In genomic region chr19:28208745-28209144, GRCh38 we compare ENCODE assay signal across 27 cellular contexts.
DNase-seq lines count a peak whose midpoint lies in the region; ATAC-seq, FAIRE-seq and TF ChIP-seq lines count a peak whose summit lies in the region.
"Had no signal": no experiment of that assay in that cellular context is flagged by ENCODE, and none has a peak within 500 bp of the region (broad histone marks: within the 10 kb centered on the region; RNA-seq: fewer than 3 reads in every experiment).

No MANE protein-coding gene starts in this region.

- H2BK15ac ChIP-seq in neuronal stem cell (ENCODE audit: low read length) = no peak overlapping the region

- H2BK12ac ChIP-seq in neuronal stem cell (ENCODE audit: low read length) = no peak overlapping the region

- SMC1A ChIA-PET in GM12878 (lab: Charles Lee; ENCODE audit: uncharacterized antibody, unreplicated experiment) = interaction anchor here (0.6 to 1.8 kb wide), 4 partner anchors 13 to 111 kb away, joined by 3 to 6 read pairs (median 4); no protein-coding TSS in a partner anchor

- no peak overlapping the region for H4K91ac ChIP-seq in neuronal stem cell (ENCODE audit: low read depth, low read length, poor library complexity)

- intact Hi-C loops in GM12878 (cut with micrococcal nuclease; ENCODE audit: unreplicated experiment) = no loop called here

- H2BK120ac ChIP-seq in neuronal stem cell (ENCODE audit: low read depth, low read length) = no peak overlapping the region

- FAIRE-seq in GM12878 (lab: Jason Lieb, UNC) = no peak
- FAIRE-seq: H54, islet of Langerhans had no signal

- peak overlapping the region; percentile 43 for H2BK5ac ChIP-seq in neuronal stem cell (ENCODE audit: low read length)

- H3K4me2 ChIP-seq in GM12878 (ENCODE audit: control insufficient read depth, insufficient read depth) = no peak overlapping the region
- H3K4me2 ChIP-seq in neuronal stem cell (ENCODE audit: insufficient read depth, low read length, poor library complexity, severe bottlenecking) = no peak overlapping the region
- H3K4me2 ChIP-seq: SK-N-SH had no signal

- no peak overlapping the region for H3K18ac ChIP-seq in neuronal stem cell (ENCODE audit: low read length)

- H3K9ac ChIP-seq in GM12878 (ENCODE audit: control insufficient read depth, insufficient read depth, low read length) (no peak overlapping the region), neuronal stem cell (ENCODE audit: low read depth, low read length, poor library complexity) (no peak overlapping the region)
- H3K9ac ChIP-seq: SK-N-SH had no signal

- CTCF ChIA-PET in GM12878 (lab: Yijun Ruan, JAX) = interaction anchor here (0.8 kb wide), 1 partner anchor 210 kb away, joined by 3 read pairs; no protein-coding TSS in a partner anchor

- no peak for TF ChIP-seq CTCF in GM06990 (IDR thresholded peaks at IDR 0.05; ENCODE audit: insufficient read depth, low read length, poor library complexity, severe bottlenecking)
- TF ChIP-seq CTCF in NB4 (IDR thresholded peaks at IDR 0.05; ENCODE audit: low read depth, low read length) = no peak
- no peak for TF ChIP-seq CTCF in GM12878 (IDR thresholded peaks at IDR 0.05 in 2 of 3, conservative IDR thresholded peaks at IDR 0.05 in 1 of 3; ENCODE audit: control insufficient read depth in 2 of 3, extremely low read depth in 1 of 3, insufficient read depth in 1 of 3, low read depth in 3 of 3, low read length in 3 of 3)

- H3K4ac ChIP-seq in neuronal stem cell (ENCODE audit: low read length) = no peak overlapping the region

- H3K79me1 ChIP-seq in neuronal stem cell (ENCODE audit: low read depth, low read length) = no peaks in the 10 kb centered on the region

- no peak overlapping the region for H4K8ac ChIP-seq in neuronal stem cell (ENCODE audit: low read depth, low read length)

- H3K36me3 ChIP-seq in GM06990 (ENCODE audit: control insufficient read depth, insufficient read depth, low read length) (no peaks in the 10 kb centered on the region), GM12878 (ENCODE audit: control insufficient read depth in 2 of 2, insufficient read depth in 2 of 2, low read length in 1 of 2) (no peaks in the 10 kb centered on the region), neuronal stem cell (replicated peaks in 1 of 2; ENCODE audit: control insufficient read depth in 2 of 2, insufficient read depth in 2 of 2, low read length in 2 of 2) (no peaks in the 10 kb centered on the region)
- H3K36me3 ChIP-seq: left ventricle myocardium inferior, right lobe of liver, thyroid gland had no signal

- H2AK5ac ChIP-seq in neuronal stem cell (ENCODE audit: low read depth, low read length) = no peak overlapping the region

- H3K4me3 ChIP-seq in GM06990 (replicated peaks; ENCODE audit: low read depth, low read length) (no peak overlapping the region), NB4 (ENCODE audit: low read depth, low read length) (no peak overlapping the region), GM12878 (no peak overlapping the region), neuronal stem cell (ENCODE audit: low read length in 2 of 2) (no peak overlapping the region)
- H3K4me3 ChIP-seq: body of pancreas, left ventricle myocardium inferior, right lobe of liver, thyroid gland had no signal

- no peak for TF ChIP-seq POLR2A in NB4 (IDR thresholded peaks at IDR 0.05; ENCODE audit: extremely low read depth, insufficient read length)
- TF ChIP-seq POLR2A in GM12878 (IDR thresholded peaks at IDR 0.05; ENCODE audit: low read depth, low read length) = no peak

- no peak overlapping the region for H3K23ac ChIP-seq in neuronal stem cell (ENCODE audit: low read depth, low read length, poor library complexity)

- POLR2A ChIA-PET in GM12878 (lab: Charles Lee) = interaction anchor here (0.6 kb wide), 1 partner anchor 77 kb away, joined by 3 read pairs; no protein-coding TSS in a partner anchor

- BruUV-seq in GM12878 (replicated peaks; lab: Mats Ljungman, UMichigan) = no TSS peak

- no peak for TF ChIP-seq EP300 in GM12878 (IDR thresholded peaks at IDR 0.05; ENCODE audit: borderline replicate concordance in 1 of 2, control insufficient read depth in 1 of 2, low read depth in 2 of 2, low read length in 2 of 2)

- DNase-seq in GM06990 (ENCODE audit: extremely low read depth, insufficient read length) (peak; percentile 9), NB4 (ENCODE audit: low read depth) (peak; percentile 22), GM12878 (ENCODE audit: low read depth, low spot score) (no peak), neuronal stem cell (ENCODE audit: low spot score) (no peak), ureter (ENCODE audit: low spot score) (no peak)
- DNase-seq in activated T-cell treated with anti-CD3 and anti-CD28 coated beads, Interleukin-2, amount 50 U/mL, for 1 hour = no peak
- DNase-seq: activated CD4-positive, alpha-beta memory T cell treated with anti-CD3 and anti-CD28 coated beads, Interleukin-2, amount 10 ng/mL, durations not matched to agents 7 days and 5 days; activated CD8-positive, alpha-beta memory T cell treated with anti-CD3 and anti-CD28 coated beads, Interleukin-2, amount 50 U/mL, for 4 hours; activated naive CD4-positive, alpha-beta T cell treated with anti-CD3 and anti-CD28 coated beads for 36 hours; body of pancreas; Caco-2; GDM1; Kasumi-1; left ventricle myocardium inferior; NCI-H1048; NCI-H1694 treated with DMSO at 0.1 percent for 48 hours; NCI-H2171; right lobe of liver; SK-N-SH; stimulated activated CD4-positive, alpha-beta T cell treated with anti-CD3 and anti-CD28 coated beads, Interleukin-2, amount 100 ng/mL, for 48 hours; thyroid gland had no signal

- H3K4me1 ChIP-seq in GM12878 (ENCODE audit: control insufficient read depth, insufficient read depth, low read length) (no peaks in the 10 kb centered on the region), neuronal stem cell (ENCODE audit: control insufficient read depth in 2 of 2, insufficient read depth in 1 of 2, low read depth in 1 of 2, low read length in 2 of 2) (no peaks in the 10 kb centered on the region)
- H3K4me1 ChIP-seq: body of pancreas, Caco-2, left ventricle myocardium inferior, right lobe of liver, thyroid gland had no signal

- WGBS in GM12878 (ENCODE audit: insufficient coverage, insufficient replicate concordance, low lambda C conversion rate, missing lambda C conversion rate) = 34% methylated on average over 10 of the region's 10 CpGs
- WGBS in neuronal stem cell (ENCODE audit: extremely low coverage in 2 of 2, insufficient read length in 2 of 2, insufficient replicate concordance in 1 of 2), 2 donors = no CpG with 5 or more reads among the region's 10 CpGs

- RAD21 ChIA-PET in GM12878 (lab: Charles Lee; ENCODE audit: unreplicated experiment) = interaction anchor here (0.6 kb wide), 1 partner anchor 16 kb away, joined by 3 read pairs; no protein-coding TSS in a partner anchor

- H3K14ac ChIP-seq in neuronal stem cell (ENCODE audit: low read length) = no peak overlapping the region

- in situ Hi-C loops in GM12878 (cut with MboI) = no loop called here

- H4K20me1 ChIP-seq in GM12878 (ENCODE audit: control insufficient read depth, insufficient read depth) = no peaks in the 10 kb centered on the region

- H3K9me3 ChIP-seq in GM12878 (replicated peaks; ENCODE audit: control insufficient read depth, insufficient read depth, low read length) (no peaks in the 10 kb centered on the region; the same call in 2 of the 3 replicates), neuronal stem cell (replicated peaks in 1 of 2; ENCODE audit: control insufficient read depth in 2 of 2, insufficient read depth in 1 of 2, low read depth in 1 of 2, low read length in 2 of 2) (no peaks in the 10 kb centered on the region)
- H3K9me3 ChIP-seq: body of pancreas, Caco-2, left ventricle myocardium inferior, right lobe of liver, SK-N-SH, thyroid gland had no signal

- H3K79me2 ChIP-seq in GM12878 (ENCODE audit: control insufficient read depth, insufficient read depth, low read length) = no peaks in the 10 kb centered on the region

- H2AFZ ChIP-seq in GM12878 (ENCODE audit: control insufficient read depth, low read depth, low read length) (no peak overlapping the region), neuronal stem cell (ENCODE audit: low read length) (no peak overlapping the region)

- H3K27me3 ChIP-seq in GM06990 (replicated peaks; ENCODE audit: control insufficient read depth, insufficient read depth, low read length) = no peaks in the 10 kb centered on the region
- H3K27me3 ChIP-seq in GM12878 (replicated peaks in 1 of 2; ENCODE audit: control insufficient read depth in 2 of 2, insufficient read depth in 2 of 2, low read length in 1 of 2) = no peaks in the 10 kb centered on the region
- H3K27me3 ChIP-seq in neuronal stem cell (ENCODE audit: control insufficient read depth in 3 of 3, insufficient read depth in 3 of 3, low read depth in 1 of 3, low read length in 3 of 3) = no peaks in the 10 kb centered on the region
- H3K27me3 ChIP-seq: body of pancreas, right lobe of liver, thyroid gland had no signal

- no peak overlapping the region for H3K27ac ChIP-seq in GM12878 (ENCODE audit: control insufficient read depth, insufficient read depth)
- H3K27ac ChIP-seq in neuronal stem cell (replicated peaks; ENCODE audit: low read length) = no peak overlapping the region
- H3K27ac ChIP-seq: body of pancreas, C4-2B, left ventricle myocardium inferior, right lobe of liver, thyroid gland had no signal

- no peak; the same call in 2 of the 3 replicates for ATAC-seq in GM12878
- ATAC-seq in GM19467 (IDR thresholded peaks at IDR 0.05; ENCODE audit: unreplicated experiment) = no peak
- ATAC-seq in GM19023 (IDR thresholded peaks at IDR 0.05; ENCODE audit: unreplicated experiment) = no peak
- ATAC-seq: body of pancreas, esophagus mucosa, right lobe of liver had no signal

- no peak for TF ChIP-seq RAD21 in GM12878 (IDR thresholded peaks at IDR 0.05; ENCODE audit: insufficient read depth, low read depth, low read length)

TF ChIP-seq in GM12878, 131 proteins besides CTCF, POLR2A, EP300 and RAD21:
- TF ChIP-seq RUNX3 (IDR thresholded peaks at IDR 0.05; ENCODE audit: low read length) (peak; percentile 26; the same call in 1 of the 2 replicates), JUNB (IDR thresholded peaks at IDR 0.05) (no peak)

Comparison
In these comparisons a context has a peak if more than half of its experiments do, and no peak if none do; other contexts are left out.
1. DNase-seq: peak in GM06990 (single experiment) and NB4 (single experiment); none in GM12878 (single experiment), neuronal stem cell (single experiment), activated T-cell treated with anti-CD3 and anti-CD28 coated beads, Interleukin-2, amount 50 U/mL, for 1 hour (single experiment) and ureter (single experiment).